9 cellular contexts compared by ENCODE assay signal in the genomic region with DNA sequence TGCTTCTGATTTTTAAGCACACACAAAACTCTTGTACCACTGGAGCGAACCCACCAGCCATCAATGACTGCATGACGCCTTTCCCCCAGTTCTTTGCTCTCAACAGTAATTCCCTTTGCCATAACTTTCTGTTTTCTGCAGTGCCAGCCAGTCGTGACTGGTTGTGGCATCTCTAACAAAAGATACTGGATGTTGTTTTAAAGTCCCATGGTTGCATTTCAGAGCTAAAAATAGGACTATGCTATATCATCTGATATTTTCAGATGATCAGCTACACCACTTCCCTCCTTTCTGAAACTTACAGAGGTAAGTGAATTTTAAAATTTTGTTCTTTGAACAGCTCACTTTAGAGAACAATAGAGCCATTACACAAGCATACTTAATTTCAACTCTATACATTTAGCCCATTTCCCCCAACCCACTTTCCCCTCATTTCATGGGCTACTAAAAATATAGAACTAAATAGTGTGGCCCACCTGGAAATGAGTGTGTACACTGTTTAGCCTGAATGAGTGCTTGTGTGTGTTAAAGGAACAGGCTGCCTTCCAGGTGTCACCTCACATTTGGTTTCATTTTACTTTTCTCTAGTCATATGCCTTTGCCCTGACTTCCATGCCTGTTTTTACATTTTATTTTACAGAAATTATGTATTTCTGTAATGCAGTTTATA.
DNase-seq lines count a peak whose midpoint lies in the region; ATAC-seq, FAIRE-seq and TF ChIP-seq lines count a peak whose summit lies in the region.
"Had no signal": no experiment of that assay in that cellular context is flagged by ENCODE, and none has a peak within 500 bp of the region (broad histone marks: within the 10 kb centered on the region; RNA-seq: fewer than 3 reads in every experiment).

No MANE protein-coding gene starts in this region.

- POLR2A ChIA-PET in A549 (lab: Yijun Ruan, JAX), result no interaction called here

- 57% methylated on average over 3 of the region's 3 CpGs for WGBS in A549 (ENCODE audit: missing lambda C conversion rate)

- peak overlapping the region; percentile 44 for H3K4me2 ChIP-seq in A549

- no peak overlapping the region for H3K27ac ChIP-seq in A549

- H3K9me3 ChIP-seq in A549, result no peaks in the 10 kb centered on the region

- peaks cover 7% of the 10 kb centered on the region; the same call in 2 of the 3 replicates for H3K4me1 ChIP-seq in A549

- no peak for TF ChIP-seq POLR2A in A549 (IDR thresholded peaks at IDR 0.05; ENCODE audit: low read length)

- TF ChIP-seq RAD21 in A549 (conservative IDR thresholded peaks at IDR 0.05 in 1 of 2, IDR thresholded peaks at IDR 0.05 in 1 of 2), result no peak

- no peak for TF ChIP-seq EP300 in A549 (IDR thresholded peaks at IDR 0.05)

- DNase-seq in A549 (ENCODE audit: low read depth in 1 of 2, low spot score in 1 of 2) (no peak), NCI-H187 (lab: John Stamatoyannopoulos, UW) (no peak), NCI-H1048 (lab: John Stamatoyannopoulos, UW) (no peak), iPS-NIHi7 (ENCODE audit: extremely low spot score) (no peak), NCI-H82 treated with DMSO at 0.1 percent for 48 hours (lab: John Stamatoyannopoulos, UW; ENCODE audit: unreplicated experiment) (no peak)
- DNase-seq: COR-L47 had no signal

- H3K4me3 ChIP-seq in A549, result no peak overlapping the region

- CTCF ChIA-PET in A549 (lab: Yijun Ruan, JAX), result no interaction called here

- no peak for FAIRE-seq in A549 (lab: Jason Lieb, UNC)

- ATAC-seq in A549, result no peak
- ATAC-seq in GM18861 (IDR thresholded peaks at IDR 0.05; ENCODE audit: unreplicated experiment), result peak; percentile 62
- ATAC-seq in HG02571 (IDR thresholded peaks at IDR 0.05; ENCODE audit: unreplicated experiment), result peak; percentile 81
- peak; percentile 70 for ATAC-seq in HG03469 (IDR thresholded peaks at IDR 0.05; ENCODE audit: unreplicated experiment)

- no peak for TF ChIP-seq CTCF in A549 (IDR thresholded peaks at IDR 0.05)

TF ChIP-seq in A549, 52 proteins besides CTCF, POLR2A, EP300 and RAD21:
- TF ChIP-seq BHLHE40 (IDR thresholded peaks at IDR 0.05; ENCODE audit: low read depth, low read length) (no peak), SREBF2 (IDR thresholded peaks at IDR 0.05) (no peak), NPAS2 (CRISPR knock-in tag; IDR thresholded peaks at IDR 0.05; ENCODE audit: borderline replicate concordance) (no peak)
- TF ChIP-seq, protein P1, sequence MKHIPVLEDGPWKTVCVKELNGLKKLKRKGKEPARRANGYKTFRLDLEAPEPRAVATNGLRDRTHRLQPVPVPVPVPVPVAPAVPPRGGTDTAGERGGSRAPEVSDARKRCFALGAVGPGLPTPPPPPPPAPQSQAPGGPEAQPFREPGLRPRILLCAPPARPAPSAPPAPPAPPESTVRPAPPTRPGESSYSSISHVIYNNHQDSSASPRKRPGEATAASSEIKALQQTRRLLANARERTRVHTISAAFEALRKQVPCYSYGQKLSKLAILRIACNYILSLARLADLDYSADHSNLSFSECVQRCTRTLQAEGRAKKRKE (CRISPR knock-in tag; IDR thresholded peaks at IDR 0.05; ENCODE audit: low read depth), result no peak

Comparison
In these comparisons a context has a peak if more than half of its experiments do, and no peak if none do; other contexts are left out.
1. ATAC-seq: peak in GM18861 (single experiment), HG02571 (single experiment) and HG03469 (single experiment); none in A549 (0 of 2).